Comparison of ENCODE assay signal across 1 cellular context in genomic region chr7:139776486-139777303, GRCh38.
TF ChIP-seq lines count a peak whose summit lies in the region.

No MANE protein-coding gene starts in this region.

TF ChIP-seq in HepG2, 621 proteins besides CTCF, POLR2A, EP300 and RAD21 (continued from another document and continues in another):
- TF ChIP-seq ZNF609 (CRISPR knock-in tag; IDR thresholded peaks at IDR 0.05; ENCODE audit: borderline replicate concordance) (no peak), ZNF674 (CRISPR knock-in tag; IDR thresholded peaks at IDR 0.05; ENCODE audit: low read depth) (no peak), ZFP1 (CRISPR knock-in tag; IDR thresholded peaks at IDR 0.05) (no peak), JUN (CRISPR knock-in tag; IDR thresholded peaks at IDR 0.05) (no peak), ZNF547 (CRISPR knock-in tag; IDR thresholded peaks at IDR 0.05) (no peak), AFF4 (CRISPR knock-in tag; IDR thresholded peaks at IDR 0.05) (no peak), RXRA (CRISPR knock-in tag; IDR thresholded peaks at IDR 0.05) (no peak), MLLT10 (CRISPR knock-in tag; IDR thresholded peaks at IDR 0.05) (no peak), HNF4A (CRISPR knock-in tag; IDR thresholded peaks at IDR 0.05) (peak; percentile 73), CENPT (CRISPR knock-in tag; IDR thresholded peaks at IDR 0.05; ENCODE audit: low read depth) (no peak), ETV5 (CRISPR knock-in tag; IDR thresholded peaks at IDR 0.05; ENCODE audit: borderline replicate concordance) (no peak; the same call in 1 of the 2 replicates), ZNF496 (CRISPR knock-in tag; IDR thresholded peaks at IDR 0.05; ENCODE audit: insufficient replicate concordance) (no peak), ZNF546 (CRISPR knock-in tag; conservative IDR thresholded peaks at IDR 0.05) (no peak), ZSCAN29 (CRISPR knock-in tag; conservative IDR thresholded peaks at IDR 0.05) (no peak), GATAD1 (CRISPR knock-in tag; IDR thresholded peaks at IDR 0.05) (no peak), NBN (conservative IDR thresholded peaks at IDR 0.05) (no peak), PAXIP1 (CRISPR knock-in tag; conservative IDR thresholded peaks at IDR 0.05) (peak; percentile 30; the same call in 1 of the 2 replicates), SP2 (CRISPR knock-in tag; IDR thresholded peaks at IDR 0.05) (no peak), ZBTB20 (CRISPR knock-in tag; IDR thresholded peaks at IDR 0.05; ENCODE audit: borderline replicate concordance, low read depth) (no peak), ZNF138 (CRISPR knock-in tag; IDR thresholded peaks at IDR 0.05; ENCODE audit: low read depth) (no peak), ZNF720 (CRISPR knock-in tag; IDR thresholded peaks at IDR 0.05) (no peak), ZNF232 (CRISPR knock-in tag; IDR thresholded peaks at IDR 0.05; ENCODE audit: borderline replicate concordance) (no peak), ZSCAN30 (CRISPR knock-in tag; IDR thresholded peaks at IDR 0.05) (no peak), SMAD3 (CRISPR knock-in tag; IDR thresholded peaks at IDR 0.05) (no peak), NFIB (CRISPR knock-in tag; IDR thresholded peaks at IDR 0.05; ENCODE audit: borderline replicate concordance) (no peak), CAMTA2 (CRISPR knock-in tag; IDR thresholded peaks at IDR 0.05; ENCODE audit: borderline replicate concordance) (no peak), ZNF577 (CRISPR knock-in tag; IDR thresholded peaks at IDR 0.05; ENCODE audit: borderline replicate concordance, low read depth) (no peak), ZNF570 (CRISPR knock-in tag; IDR thresholded peaks at IDR 0.05; ENCODE audit: borderline replicate concordance) (no peak), KAT8 (CRISPR knock-in tag; IDR thresholded peaks at IDR 0.05) (no peak), ADNP (CRISPR knock-in tag; IDR thresholded peaks at IDR 0.05) (no peak), MYNN (CRISPR knock-in tag; IDR thresholded peaks at IDR 0.05; ENCODE audit: low read depth) (no peak), THAP7 (CRISPR knock-in tag; IDR thresholded peaks at IDR 0.05) (no peak), ZNF552 (CRISPR knock-in tag; IDR thresholded peaks at IDR 0.05; ENCODE audit: borderline replicate concordance) (no peak), ZNF543 (CRISPR knock-in tag; IDR thresholded peaks at IDR 0.05) (no peak), SRY (CRISPR knock-in tag; IDR thresholded peaks at IDR 0.05) (no peak), ZBTB7B (CRISPR knock-in tag; IDR thresholded peaks at IDR 0.05) (peak; percentile 43; the same call in 1 of the 2 replicates), ZNF124 (CRISPR knock-in tag; IDR thresholded peaks at IDR 0.05) (no peak), ZNF260 (CRISPR knock-in tag; IDR thresholded peaks at IDR 0.05; ENCODE audit: borderline replicate concordance, low read depth) (no peak), ASH2L (IDR thresholded peaks at IDR 0.05; ENCODE audit: insufficient read length, low read depth, low read length) (peak; percentile 18), ZFY (CRISPR knock-in tag; IDR thresholded peaks at IDR 0.05) (peak; percentile 38), ZNF414 (CRISPR knock-in tag; IDR thresholded peaks at IDR 0.05) (no peak), ZNF710 (CRISPR knock-in tag; IDR thresholded peaks at IDR 0.05; ENCODE audit: borderline replicate concordance) (no peak), SALL2 (CRISPR knock-in tag; IDR thresholded peaks at IDR 0.05) (no peak), ZNF781 (CRISPR knock-in tag; IDR thresholded peaks at IDR 0.05; ENCODE audit: borderline replicate concordance, not compliant biosample characterization) (no peak), PHF20 (CRISPR knock-in tag; IDR thresholded peaks at IDR 0.05) (no peak), KDM1A (CRISPR knock-in tag; IDR thresholded peaks at IDR 0.05) (no peak), ZNF503 (CRISPR knock-in tag; IDR thresholded peaks at IDR 0.05) (no peak), TRIM22 (IDR thresholded peaks at IDR 0.05) (no peak), ATM (IDR thresholded peaks at IDR 0.05; ENCODE audit: borderline replicate concordance) (no peak)
